In genomic region chr11:3047637-3048036, GRCh38 we compare ENCODE assay signal across 13 cellular contexts.
"Had no signal": no experiment of that assay in that cellular context is flagged by ENCODE, and none has a peak within 500 bp of the region (broad histone marks: within the 10 kb centered on the region; RNA-seq: fewer than 3 reads in every experiment).

No MANE protein-coding gene starts in this region.

- H3K27me3 ChIP-seq: neutrophil, right atrium auricular region, thyroid gland, uterus had no signal

- H3K9me3 Mint-ChIP-seq: effector memory CD8-positive, alpha-beta T cell; naive B cell had no signal

- ATAC-seq: effector memory CD8-positive, alpha-beta T cell; lower lobe of right lung had no signal

- H3K27me3 Mint-ChIP-seq: effector memory CD8-positive, alpha-beta T cell; naive B cell had no signal

- DNase-seq: activated gamma-delta T cell treated with Interleukin-2 at 50 U/mL for 16 hours; activated T-cell treated with anti-CD3 and anti-CD28 coated beads, Interleukin-2, amount 50 U/mL, for 1 hour; central memory CD4-positive, alpha-beta T cell; effector memory CD8-positive, alpha-beta T cell; lower lobe of right lung; naive B cell; T-helper 9 cell; thyroid gland; uterus had no signal

- H3K9me3 ChIP-seq: lower lobe of right lung, neutrophil, right atrium auricular region, thyroid gland, uterus had no signal

- H3K4me2 ChIP-seq: smooth muscle cell had no signal

- H3K4me3 ChIP-seq: lower lobe of right lung, right atrium auricular region, smooth muscle cell, thyroid gland, uterus had no signal

- H3K27ac ChIP-seq: epithelial cell of prostate, lower lobe of right lung, neutrophil, right atrium auricular region, thyroid gland, uterus had no signal

- H3K36me3 Mint-ChIP-seq: naive B cell had no signal

- H3K36me3 ChIP-seq: right atrium auricular region, thyroid gland, uterus had no signal

- H3K4me3 Mint-ChIP-seq: effector memory CD8-positive, alpha-beta T cell; naive B cell had no signal

- H3K27ac Mint-ChIP-seq: naive B cell had no signal
